28 cellular contexts compared by ENCODE assay signal in the genomic region with DNA sequence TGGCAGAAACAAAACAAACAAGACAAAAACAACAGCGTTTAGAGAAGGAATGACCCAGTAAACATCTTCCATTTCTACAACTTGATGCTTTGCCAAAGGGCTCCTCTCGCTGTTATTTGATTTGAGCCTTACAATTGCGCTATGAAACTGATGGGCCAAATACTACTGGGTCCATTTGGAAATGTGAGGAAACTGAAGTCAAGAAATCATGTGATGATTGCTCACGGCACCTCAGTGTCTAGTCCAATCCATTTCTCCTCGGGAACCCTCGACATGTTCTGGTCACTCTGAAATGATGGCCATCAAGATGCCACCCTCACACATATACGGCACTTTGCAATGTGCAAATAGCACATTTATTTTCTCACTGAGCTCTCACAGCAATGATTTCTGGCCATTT.
"Had no signal": no experiment of that assay in that cellular context is flagged by ENCODE, and none has a peak within 500 bp of the region (broad histone marks: within the 10 kb centered on the region; RNA-seq: fewer than 3 reads in every experiment).

No MANE protein-coding gene starts in this region.

- ATAC-seq: activated naive CD4-positive, alpha-beta T cell treated with anti-CD3 and anti-CD28 coated beads, Interleukin-2, amount 50 U/mL, for 72 hours; gastroesophageal sphincter; left ventricle myocardium superior; natural killer cell had no signal

- FAIRE-seq: TTC549 had no signal

- H3K9me3 ChIP-seq: neutrophil, prostate gland had no signal

- H3K4me3 Mint-ChIP-seq: endodermal cell; natural killer cell; T-helper 2 cell treated with Interferon-gamma antibody and Interleukin-4, amounts not matched to agents 5 μg/mL and 100 μg/mL, for 36 hours had no signal

- H3K36me3 ChIP-seq: cardiac muscle cell, esophagus squamous epithelium, gastroesophageal sphincter, neutrophil, ovary, prostate gland, thoracic aorta, upper lobe of left lung, WERI-Rb-1 had no signal

- H3K36me3 Mint-ChIP-seq: activated naive CD4-positive, alpha-beta T cell treated with anti-CD3 and anti-CD28 coated beads, Interleukin-2, amount 50 U/mL, for 72 hours; natural killer cell had no signal

- H3K27ac Mint-ChIP-seq: activated naive CD4-positive, alpha-beta T cell treated with anti-CD3 and anti-CD28 coated beads, Interleukin-2, amount 50 U/mL, for 72 hours; endodermal cell; natural killer cell; T-helper 2 cell treated with Interferon-gamma antibody and Interleukin-4, amounts not matched to agents 5 μg/mL and 100 μg/mL, for 36 hours had no signal

- H3K4me3 ChIP-seq: cardiac muscle cell, esophagus squamous epithelium, gastroesophageal sphincter, ovary, prostate gland, spleen, thoracic aorta, upper lobe of left lung had no signal

- DNase-seq: activated CD4-positive, alpha-beta T cell treated with anti-CD3 and anti-CD28 coated beads for 1 hour; activated CD4-positive, alpha-beta T cell treated with anti-CD3 and anti-CD28 coated beads, Interleukin-2, amount 50 U/mL, for 1 hour; activated gamma-delta T cell treated with Interleukin-2 at 50 U/mL for 16 hours; activated T-cell treated with anti-CD3 and anti-CD28 coated beads, Interleukin-2, amount 50 U/mL, for 1 hour; amniotic stem cell; cortex of kidney; endodermal cell; esophagus squamous epithelium; head of caudate nucleus; hypothalamus; left ventricle myocardium superior; mammary epithelial cell; midbrain; natural killer cell; ovary; spleen; stimulated activated CD4-positive, alpha-beta T cell treated with anti-CD3 and anti-CD28 coated beads, Interleukin-4, amount 100 ng/mL, for 1 hour; stimulated activated naive CD4-positive, alpha-beta T cell; upper lobe of left lung had no signal

- H3K27me3 ChIP-seq: cardiac muscle cell, gastroesophageal sphincter, neutrophil, ovary, spleen, upper lobe of left lung had no signal

- H3K4me1 ChIP-seq: gastroesophageal sphincter, prostate gland, upper lobe of left lung had no signal
